In genomic region chr17:39601010-39601597, GRCh38 we compare ENCODE assay signal across 22 cellular contexts. TPM values are rescaled to one million over a fixed set of nuclear protein-coding genes. Genes with fewer than 3 reads are reported as not detected.
"Had no signal": no experiment of that assay in that cellular context is flagged by ENCODE, and none has a peak within 500 bp of the region (broad histone marks: within the 10 kb centered on the region; RNA-seq: fewer than 3 reads in every experiment).

No MANE protein-coding gene starts in this region.

- H3K9me3 Mint-ChIP-seq: activated CD4-positive, alpha-beta T cell treated with anti-CD3 and anti-CD28 coated beads, Interleukin-2, amount 10 ng/mL, durations not matched to agents 7 days and 5 days; activated CD8-positive, alpha-beta T cell treated with anti-CD3 and anti-CD28 coated beads for 36 hours; activated naive CD8-positive, alpha-beta T cell treated with anti-CD3 and anti-CD28 coated beads for 36 hours; mesothelial cell of epicardium had no signal

- H3K4me3 Mint-ChIP-seq: activated CD4-positive, alpha-beta T cell treated with anti-CD3 and anti-CD28 coated beads, Interleukin-2, amount 10 ng/mL, durations not matched to agents 7 days and 5 days; activated CD8-positive, alpha-beta memory T cell treated with anti-CD3 and anti-CD28 coated beads, Interleukin-2, amount 10 ng/mL, durations not matched to agents 7 days and 5 days; activated CD8-positive, alpha-beta T cell treated with anti-CD3 and anti-CD28 coated beads for 36 hours; activated naive CD8-positive, alpha-beta T cell treated with anti-CD3 and anti-CD28 coated beads for 36 hours; mesothelial cell of epicardium; naive thymus-derived CD8-positive, alpha-beta T cell; neural progenitor cell had no signal

- H3K27ac Mint-ChIP-seq: activated CD4-positive, alpha-beta T cell treated with anti-CD3 and anti-CD28 coated beads, Interleukin-2, amount 10 ng/mL, durations not matched to agents 7 days and 5 days; activated CD8-positive, alpha-beta memory T cell treated with anti-CD3 and anti-CD28 coated beads, Interleukin-2, amount 10 ng/mL, durations not matched to agents 7 days and 5 days; activated CD8-positive, alpha-beta T cell treated with anti-CD3 and anti-CD28 coated beads for 36 hours; activated naive CD8-positive, alpha-beta T cell treated with anti-CD3 and anti-CD28 coated beads for 36 hours; mesothelial cell of epicardium; naive thymus-derived CD8-positive, alpha-beta T cell; neural progenitor cell; progenitor cell of endocrine pancreas had no signal

- DNase-seq: activated CD4-positive, alpha-beta T cell treated with anti-CD3 and anti-CD28 coated beads, Interleukin-2, amount 10 ng/mL, durations not matched to agents 7 days and 5 days; activated CD4-positive, CD25-positive, alpha-beta regulatory T cell treated with anti-CD3 and anti-CD28 coated beads, Interleukin-2, amount 50 U/mL, for 72 hours; activated CD8-positive, alpha-beta memory T cell treated with anti-CD3 and anti-CD28 coated beads, Interleukin-2, amount 10 ng/mL, durations not matched to agents 7 days and 5 days; activated CD8-positive, alpha-beta T cell treated with anti-CD3 and anti-CD28 coated beads for 36 hours; activated naive CD8-positive, alpha-beta T cell treated with anti-CD3 and anti-CD28 coated beads for 36 hours; activated T-cell treated with anti-CD3 and anti-CD28 coated beads for 4 hours; cortex of kidney; effector CD4-positive, alpha-beta T cell; foreskin keratinocyte; kidney glomerular epithelial cell; left ventricle myocardium inferior; naive thymus-derived CD8-positive, alpha-beta T cell; transverse colon had no signal

- H3K36me3 Mint-ChIP-seq: activated CD8-positive, alpha-beta memory T cell treated with anti-CD3 and anti-CD28 coated beads, Interleukin-2, amount 10 ng/mL, durations not matched to agents 7 days and 5 days; activated naive CD8-positive, alpha-beta T cell treated with anti-CD3 and anti-CD28 coated beads for 36 hours; mesothelial cell of epicardium; neural progenitor cell had no signal

- ATAC-seq: activated CD8-positive, alpha-beta memory T cell treated with anti-CD3 and anti-CD28 coated beads, Interleukin-2, amount 10 ng/mL, durations not matched to agents 7 days and 5 days; activated CD8-positive, alpha-beta T cell treated with anti-CD3 and anti-CD28 coated beads for 36 hours; foreskin keratinocyte; naive thymus-derived CD8-positive, alpha-beta T cell had no signal

RNA-seq across cellular contexts. Expression of gene NEUROD2, which starts 6.6 kb away (rescaled TPM):
- total RNA-seq: activated CD4-positive, alpha-beta T cell treated with anti-CD3 and anti-CD28 coated beads, Interleukin-2, amount 10 ng/mL, durations not matched to agents 7 days and 5 days; activated CD8-positive, alpha-beta memory T cell treated with anti-CD3 and anti-CD28 coated beads, Interleukin-2, amount 10 ng/mL, durations not matched to agents 7 days and 5 days; activated CD8-positive, alpha-beta T cell treated with anti-CD3 and anti-CD28 coated beads for 36 hours; activated naive CD8-positive, alpha-beta T cell treated with anti-CD3 and anti-CD28 coated beads for 36 hours; bronchial epithelial cell; foreskin keratinocyte; glomerular endothelial cell; left ventricle myocardium inferior; lung microvascular endothelial cell; mesothelial cell of epicardium; naive thymus-derived CD8-positive, alpha-beta T cell; osteocyte; progenitor cell of endocrine pancreas; right atrium auricular region; T-helper 2 cell treated with Interferon-gamma antibody and Interleukin-4, amounts not matched to agents 100 ng/mL and 5 ng/mL, for 36 hours; transverse colon had no signal
- polyA plus RNA-seq: foreskin keratinocyte; naive thymus-derived CD8-positive, alpha-beta T cell had no signal

RNA-seq across cellular contexts. Expression of gene PPP1R1B, which starts 25.6 kb away (rescaled TPM):
- total RNA-seq: activated CD4-positive, alpha-beta T cell treated with anti-CD3 and anti-CD28 coated beads, Interleukin-2, amount 10 ng/mL, durations not matched to agents 7 days and 5 days; activated CD8-positive, alpha-beta memory T cell treated with anti-CD3 and anti-CD28 coated beads, Interleukin-2, amount 10 ng/mL, durations not matched to agents 7 days and 5 days; activated CD8-positive, alpha-beta T cell treated with anti-CD3 and anti-CD28 coated beads for 36 hours; activated naive CD8-positive, alpha-beta T cell treated with anti-CD3 and anti-CD28 coated beads for 36 hours; bronchial epithelial cell; glomerular endothelial cell; lung microvascular endothelial cell; naive thymus-derived CD8-positive, alpha-beta T cell; progenitor cell of endocrine pancreas; T-helper 2 cell treated with Interferon-gamma antibody and Interleukin-4, amounts not matched to agents 100 ng/mL and 5 ng/mL, for 36 hours had no signal
- polyA plus RNA-seq: naive thymus-derived CD8-positive, alpha-beta T cell had no signal
